Comparison of ENCODE assay signal across 8 cellular contexts in the genomic region with DNA sequence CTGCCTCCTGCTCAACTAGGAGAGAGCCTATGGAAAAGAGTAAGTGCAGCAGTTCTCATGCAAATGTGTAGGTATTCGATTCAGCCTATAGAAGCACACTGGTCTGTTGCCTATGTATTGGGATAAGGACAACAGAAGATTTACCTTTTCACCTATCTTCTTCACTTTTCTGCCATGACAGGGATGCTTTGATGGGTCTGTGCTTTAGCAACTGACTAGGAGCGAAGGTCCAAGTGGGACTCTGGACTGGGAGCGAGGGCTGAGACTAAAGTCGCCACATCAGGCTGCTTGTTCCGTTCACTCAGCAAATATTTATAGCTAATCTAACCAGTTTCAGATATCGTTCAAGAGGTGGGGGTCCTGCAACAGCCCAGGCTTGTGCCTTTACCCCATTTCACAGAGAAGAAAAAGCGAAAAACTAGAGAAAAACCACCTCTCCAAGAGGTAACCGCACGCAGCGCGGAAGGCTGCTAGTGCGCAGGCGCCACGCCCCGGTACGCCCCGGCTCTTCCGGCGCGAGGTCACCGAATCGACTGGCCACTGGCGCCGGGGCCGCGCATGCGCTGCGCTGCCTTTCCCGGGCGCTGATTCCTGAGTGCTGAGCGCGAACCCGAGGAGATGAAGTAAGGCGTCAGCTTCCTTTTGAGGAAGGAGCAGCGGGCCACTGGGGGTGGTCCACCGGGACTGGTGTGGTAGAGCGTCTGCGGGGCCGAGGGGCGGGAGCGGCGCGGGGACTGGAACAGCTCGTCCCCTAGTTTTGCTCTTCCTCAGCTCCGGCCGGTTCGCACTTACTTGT. TPM values are rescaled to one million over a fixed set of nuclear protein-coding genes. Genes with fewer than 3 reads are reported as not detected.
DNase-seq lines count a peak whose midpoint lies in the region; ATAC-seq and TF ChIP-seq lines count a peak whose summit lies in the region.

RBMX2 (plus strand) TSS at position 573 of the 796 bp plus-strand sequence; CDS start at position 619, 46 bp downstream.

- H3K27me3 ChIP-seq in BE2C (no peaks in the 10 kb centered on the region), colonic mucosa (no peaks in the 10 kb centered on the region)

- H3K4me3 ChIP-seq in BE2C (ENCODE audit: low read depth, low read length) (peak within 1 kb of the TSS; percentile 83), colonic mucosa (peak within 1 kb of the TSS; percentile 62)

- peak; percentile 85 for TF ChIP-seq POLR2A in GM19099 (IDR thresholded peaks at IDR 0.05; ENCODE audit: extremely low read depth, insufficient read length, low read depth)

- peak within 1 kb of the TSS; percentile 54 to 78 for H3K9ac ChIP-seq in colonic mucosa (ENCODE audit: low read depth in 2 of 2, low read length in 2 of 2)

- H3K4me1 ChIP-seq in BE2C (no peaks in the 10 kb centered on the region), colonic mucosa (peaks cover 4% of the 10 kb centered on the region)

- peaks cover 9% of the 10 kb centered on the region for H3K4me1 Mint-ChIP-seq in activated CD4-positive, alpha-beta T cell treated with anti-CD3 and anti-CD28 coated beads, Interleukin-2, amount 10 ng/mL, durations not matched to agents 24 days and 14 days

- TF ChIP-seq CTCF in BE2C (IDR thresholded peaks at IDR 0.05; ENCODE audit: low read depth, low read length) (no peak), colonic mucosa (IDR thresholded peaks at IDR 0.05) (no peak)

- H3K9me3 Mint-ChIP-seq in activated CD4-positive, alpha-beta T cell treated with anti-CD3 and anti-CD28 coated beads, Interleukin-2, amount 10 ng/mL, durations not matched to agents 24 days and 14 days: no peaks in the 10 kb centered on the region

- peak within 1 kb of the TSS; percentile 59 for H3K27ac ChIP-seq in colonic mucosa

- peaks cover 9% of the 10 kb centered on the region for H3K27me3 Mint-ChIP-seq in activated CD4-positive, alpha-beta T cell treated with anti-CD3 and anti-CD28 coated beads, Interleukin-2, amount 10 ng/mL, durations not matched to agents 24 days and 14 days

- ATAC-seq in HG03378 (IDR thresholded peaks at IDR 0.05; ENCODE audit: unreplicated experiment): peak; percentile 86
- ATAC-seq in left colon: peak; percentile 99

- DNase-seq in BE2C (peak; percentile 80), NCI-H510A (lab: John Stamatoyannopoulos, UW) (peak; percentile 53), colonic mucosa (peak; percentile 74), left colon (peak; percentile 65 to 74)
- peak; percentile 92 for DNase-seq in activated CD4-positive, alpha-beta T cell treated with anti-CD3 and anti-CD28 coated beads, Interleukin-2, amount 10 ng/mL, durations not matched to agents 24 days and 14 days
- DNase-seq in stimulated activated CD4-positive, alpha-beta T cell treated with anti-CD3 and anti-CD28 coated beads, Interleukin-2, amount 100 ng/mL, for 24 hours: peak; percentile 66 to 76

- intact Hi-C loops in activated CD4-positive, alpha-beta T cell treated with anti-CD3 and anti-CD28 coated beads, Interleukin-2, amount 10 ng/mL, durations not matched to agents 24 days and 14 days (cut with micrococcal nuclease): loop anchor here (5.0 kb wide), 3 partner anchors 64 to 559 kb away; partner anchors contain the start of genes ENOX2, SLC25A14 and ZDHHC9
- intact Hi-C loops in colonic mucosa (cut with DNase I): no loop called here
- intact Hi-C loops in left colon (cut with DNase I, micrococcal nuclease): no loop called here

- H3K36me3 ChIP-seq in BE2C (no peaks in the 10 kb centered on the region), colonic mucosa (no peaks in the 10 kb centered on the region)

- H3K27ac Mint-ChIP-seq in activated CD4-positive, alpha-beta T cell treated with anti-CD3 and anti-CD28 coated beads, Interleukin-2, amount 10 ng/mL, durations not matched to agents 24 days and 14 days: peak within 1 kb of the TSS; percentile 92

- no peaks in the 10 kb centered on the region for H3K9me3 ChIP-seq in BE2C
- H3K9me3 ChIP-seq in colonic mucosa: no peaks in the 10 kb centered on the region

- peaks cover 9% of the 10 kb centered on the region for H3K36me3 Mint-ChIP-seq in activated CD4-positive, alpha-beta T cell treated with anti-CD3 and anti-CD28 coated beads, Interleukin-2, amount 10 ng/mL, durations not matched to agents 24 days and 14 days (ENCODE audit: low read depth)

- H3K4me3 Mint-ChIP-seq in activated CD4-positive, alpha-beta T cell treated with anti-CD3 and anti-CD28 coated beads, Interleukin-2, amount 10 ng/mL, durations not matched to agents 24 days and 14 days: peak within 1 kb of the TSS; percentile 92

RNA-seq across cellular contexts. Expression of gene RBMX2, which starts in this region (rescaled TPM):
- polyA plus RNA-seq in BE2C (2012; ENCODE audit: insufficient read depth, insufficient read length, low read depth): 30.9 TPM
- 27.4 and 28.1 TPM in 2 replicates for total RNA-seq in activated CD4-positive, alpha-beta T cell treated with anti-CD3 and anti-CD28 coated beads, Interleukin-2, amount 10 ng/mL, durations not matched to agents 24 days and 14 days
- total RNA-seq in colonic mucosa: 10 to 100 TPM; 11.7 to 14.9 TPM
- total RNA-seq in left colon: 10 to 100 TPM; 11.4 to 13.0 TPM

Comparison
In these comparisons a context has a peak if more than half of its experiments do, and no peak if none do; other contexts are left out.
1. Peak in every context shown above with its lines: DNase-seq, ATAC-seq, H3K4me3 ChIP-seq and H3K27ac ChIP-seq.